In genomic region chr14:82366803-82367202, GRCh38 we compare ENCODE assay signal across 26 cellular contexts.
DNase-seq lines count a peak whose midpoint lies in the region; TF ChIP-seq lines count a peak whose summit lies in the region.
"Had no signal": no experiment of that assay in that cellular context is flagged by ENCODE, and none has a peak within 500 bp of the region (broad histone marks: within the 10 kb centered on the region; RNA-seq: fewer than 3 reads in every experiment).

No MANE protein-coding gene starts in this region.

- no peaks in the 10 kb centered on the region for H3K36me3 ChIP-seq in breast epithelium
- H3K36me3 ChIP-seq in WERI-Rb-1 = no peaks in the 10 kb centered on the region
- no peaks in the 10 kb centered on the region for H3K36me3 ChIP-seq in neural progenitor cell
- H3K36me3 ChIP-seq: BLaER1, gastroesophageal sphincter, thoracic aorta had no signal

- no peak overlapping the region for H3K27ac Mint-ChIP-seq in MCF 10A (ENCODE audit: low read depth, unreplicated experiment)
- no peak overlapping the region for H3K27ac Mint-ChIP-seq in neural progenitor cell
- H3K27ac Mint-ChIP-seq: activated naive CD8-positive, alpha-beta T cell treated with anti-CD3 and anti-CD28 coated beads for 36 hours; dendritic cell treated with granulocyte-macrophage colony-stimulating factor and Interleukin-4, amounts not matched to agents 40 ng/mL and 50 ng/mL, for 4 days; T-helper 17 cell had no signal

- no peaks in the 10 kb centered on the region for H3F3A ChIP-seq in neural progenitor cell (ENCODE audit: low read depth)

- TF ChIP-seq CTCF in MCF 10A (IDR thresholded peaks at IDR 0.05; ENCODE audit: unreplicated experiment) (no peak), breast epithelium (IDR thresholded peaks at IDR 0.05) (no peak), WERI-Rb-1 (IDR thresholded peaks at IDR 0.05; ENCODE audit: low read depth, low read length) (peak; percentile 48; the same call in 1 of the 2 replicates), neural progenitor cell (IDR thresholded peaks at IDR 0.05) (peak; percentile 41)

- CTCF ChIA-PET in MCF 10A (lab: Yijun Ruan, JAX) = interaction anchor here (0.6 kb wide), 1 partner anchor 33 kb away, joined by 3 read pairs; no protein-coding TSS in a partner anchor

- H4K20me1 ChIP-seq in neural progenitor cell (ENCODE audit: low read depth) = no peaks in the 10 kb centered on the region
- H4K20me1 ChIP-seq: BLaER1 had no signal

- intact Hi-C loops in MCF 10A (cut with micrococcal nuclease) = no loop called here
- intact Hi-C loops in breast epithelium (cut with DNase I; ENCODE audit: low total_unique reads) = no loop called here

- H3K4me3 Mint-ChIP-seq in MCF 10A (ENCODE audit: unreplicated experiment) (no peak overlapping the region), neural progenitor cell (no peak overlapping the region)
- H3K4me3 Mint-ChIP-seq: activated naive CD8-positive, alpha-beta T cell treated with anti-CD3 and anti-CD28 coated beads for 36 hours; dendritic cell treated with granulocyte-macrophage colony-stimulating factor and Interleukin-4, amounts not matched to agents 40 ng/mL and 50 ng/mL, for 4 days; T-helper 17 cell had no signal

- H3K27ac ChIP-seq in breast epithelium (no peak overlapping the region), WERI-Rb-1 (no peak overlapping the region), neural progenitor cell (no peak overlapping the region)
- H3K27ac ChIP-seq: BLaER1, gastroesophageal sphincter, SK-N-MC, thoracic aorta had no signal

- H3K9me3 ChIP-seq in breast epithelium (peaks cover 4 to 5% of the 10 kb centered on the region in 2 donors), WERI-Rb-1 (ENCODE audit: severe bottlenecking) (no peaks in the 10 kb centered on the region), neural progenitor cell (ENCODE audit: low read depth) (no peaks in the 10 kb centered on the region)
- H3K9me3 ChIP-seq: BLaER1, thoracic aorta had no signal

- peak; percentile 20 for DNase-seq in MCF 10A (ENCODE audit: unreplicated experiment)
- DNase-seq in breast epithelium (ENCODE audit: low spot score in 2 of 2) = no peak
- DNase-seq in NAMALWA (ENCODE audit: low spot score) = peak; percentile 5
- no peak for DNase-seq in WERI-Rb-1
- DNase-seq in neural progenitor cell (ENCODE audit: low spot score) = peak; percentile 14
- no peak for DNase-seq in ureter (ENCODE audit: low spot score)
- DNase-seq in HPDE6-E6E7 (ENCODE audit: extremely low spot score) = no peak
- DNase-seq in retina = no peak
- DNase-seq: activated naive CD8-positive, alpha-beta T cell treated with anti-CD3 and anti-CD28 coated beads for 36 hours; central memory CD4-positive, alpha-beta T cell; COR-L47; KG1; NCI-H1092; NCI-H1930; NCI-H345; posterior cingulate gyrus; RPMI8226; stimulated activated CD4-positive, alpha-beta T cell treated with anti-CD3 and anti-CD28 coated beads, Interleukin-15, amount 100 ng/mL, for 24 hours; stimulated activated naive CD8-positive, alpha-beta T cell treated with anti-CD3 and anti-CD28 coated beads, Interleukin-15, Interleukin-2, amounts not matched to agents 100 U/mL and 50 U/mL, for 24 hours; T-helper 17 cell had no signal

- H2AFZ ChIP-seq in neural progenitor cell (replicated peaks) = no peak overlapping the region

- no peak for TF ChIP-seq POLR2A in breast epithelium (IDR thresholded peaks at IDR 0.05)

- POLR2A ChIA-PET in MCF 10A (lab: Yijun Ruan, JAX) = no interaction called here

- H3K4me3 ChIP-seq in breast epithelium = no peak overlapping the region
- H3K4me3 ChIP-seq in WERI-Rb-1 (ENCODE audit: low read depth, low read length) = no peak overlapping the region
- no peak overlapping the region for H3K4me3 ChIP-seq in neural progenitor cell
- H3K4me3 ChIP-seq: BLaER1, gastroesophageal sphincter, lung, SK-N-MC, thoracic aorta had no signal

- no peaks in the 10 kb centered on the region for H3K27me3 ChIP-seq in breast epithelium
- no peaks in the 10 kb centered on the region for H3K27me3 ChIP-seq in WERI-Rb-1 (ENCODE audit: insufficient read depth, low read depth, severe bottlenecking)
- no peaks in the 10 kb centered on the region for H3K27me3 ChIP-seq in neural progenitor cell
- H3K27me3 ChIP-seq: BLaER1, gastroesophageal sphincter had no signal

- H3K4me1 ChIP-seq in breast epithelium = no peaks in the 10 kb centered on the region
- no peaks in the 10 kb centered on the region for H3K4me1 ChIP-seq in neural progenitor cell
- H3K4me1 ChIP-seq: BLaER1 had no signal

- H3K79me2 ChIP-seq in neural progenitor cell (ENCODE audit: low read depth) = no peaks in the 10 kb centered on the region

- no peak overlapping the region for H3K9ac ChIP-seq in neural progenitor cell
- H3K9ac ChIP-seq: BLaER1 had no signal

- no TSS peak for BruUV-seq in MCF 10A (replicated peaks; lab: Mats Ljungman, UMichigan)

- no peaks in the 10 kb centered on the region for H3K27me3 Mint-ChIP-seq in MCF 10A (ENCODE audit: insufficient read depth, unreplicated experiment)
- H3K27me3 Mint-ChIP-seq in neural progenitor cell (ENCODE audit: insufficient read depth, low read depth) = peaks cover 3% of the 10 kb centered on the region
- H3K27me3 Mint-ChIP-seq: activated naive CD8-positive, alpha-beta T cell treated with anti-CD3 and anti-CD28 coated beads for 36 hours; dendritic cell treated with granulocyte-macrophage colony-stimulating factor and Interleukin-4, amounts not matched to agents 40 ng/mL and 50 ng/mL, for 4 days; T-helper 17 cell had no signal

- H3K4me1 Mint-ChIP-seq in MCF 10A (ENCODE audit: insufficient read depth, unreplicated experiment) (peaks cover 6% of the 10 kb centered on the region), neural progenitor cell (no peaks in the 10 kb centered on the region)
- H3K4me1 Mint-ChIP-seq: activated naive CD8-positive, alpha-beta T cell treated with anti-CD3 and anti-CD28 coated beads for 36 hours; T-helper 17 cell had no signal

- peaks cover 5% of the 10 kb centered on the region for H3K9me3 Mint-ChIP-seq in MCF 10A (ENCODE audit: unreplicated experiment)
- H3K9me3 Mint-ChIP-seq in neural progenitor cell = no peaks in the 10 kb centered on the region

- H3K36me3 Mint-ChIP-seq in MCF 10A (ENCODE audit: insufficient read depth, unreplicated experiment) (no peaks in the 10 kb centered on the region), neural progenitor cell (no peaks in the 10 kb centered on the region)
- H3K36me3 Mint-ChIP-seq: activated naive CD8-positive, alpha-beta T cell treated with anti-CD3 and anti-CD28 coated beads for 36 hours had no signal

- H3K4me2 ChIP-seq in neural progenitor cell = no peak overlapping the region
- H3K4me2 ChIP-seq: BLaER1 had no signal

Comparison
In these comparisons a context has a peak if more than half of its experiments do, and no peak if none do; other contexts are left out.
1. DNase-seq: peak in MCF 10A (single experiment), NAMALWA (single experiment) and neural progenitor cell (single experiment); none in breast epithelium (0 of 2), WERI-Rb-1 (single experiment), ureter (single experiment), HPDE6-E6E7 (single experiment) and retina (single experiment).
2. CTCF ChIP-seq: peak in WERI-Rb-1 (single experiment) and neural progenitor cell (single experiment); none in MCF 10A (single experiment) and breast epithelium (0 of 3).